3 cellular contexts compared by ENCODE assay signal in genomic region chr7:157272351-157273207, GRCh38.
TF ChIP-seq lines count a peak whose summit lies in the region.

No MANE protein-coding gene starts in this region.

TF ChIP-seq in A549, 52 proteins besides CTCF, POLR2A, EP300 and RAD21:
- TF ChIP-seq CHD2 (IDR thresholded peaks at IDR 0.05; ENCODE audit: low read length, partially characterized antibody) = no peak
- no peak for TF ChIP-seq E2F6 (IDR thresholded peaks at IDR 0.05; ENCODE audit: borderline replicate concordance, low read depth)

TF ChIP-seq in IMR-90, 13 proteins besides CTCF, POLR2A, EP300 and RAD21:
- TF ChIP-seq RCOR1 (IDR thresholded peaks at IDR 0.05; ENCODE audit: insufficient replicate concordance, low read length) = no peak
- no peak for TF ChIP-seq FOS (IDR thresholded peaks at IDR 0.05; ENCODE audit: low read depth, low read length)
- no peak for TF ChIP-seq MXI1 (IDR thresholded peaks at IDR 0.05; ENCODE audit: borderline replicate concordance, low read depth, low read length)
- TF ChIP-seq CEBPB (IDR thresholded peaks at IDR 0.05; ENCODE audit: low read depth, low read length) = no peak
- TF ChIP-seq, protein P1, sequence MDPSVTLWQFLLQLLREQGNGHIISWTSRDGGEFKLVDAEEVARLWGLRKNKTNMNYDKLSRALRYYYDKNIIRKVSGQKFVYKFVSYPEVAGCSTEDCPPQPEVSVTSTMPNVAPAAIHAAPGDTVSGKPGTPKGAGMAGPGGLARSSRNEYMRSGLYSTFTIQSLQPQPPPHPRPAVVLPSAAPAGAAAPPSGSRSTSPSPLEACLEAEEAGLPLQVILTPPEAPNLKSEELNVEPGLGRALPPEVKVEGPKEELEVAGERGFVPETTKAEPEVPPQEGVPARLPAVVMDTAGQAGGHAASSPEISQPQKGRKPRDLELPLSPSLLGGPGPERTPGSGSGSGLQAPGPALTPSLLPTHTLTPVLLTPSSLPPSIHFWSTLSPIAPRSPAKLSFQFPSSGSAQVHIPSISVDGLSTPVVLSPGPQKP (IDR thresholded peaks at IDR 0.05; ENCODE audit: borderline replicate concordance, low read depth, low read length) = no peak
- TF ChIP-seq CHD1 (IDR thresholded peaks at IDR 0.05; ENCODE audit: low read depth, low read length) = no peak

TF ChIP-seq in H1, 55 proteins besides CTCF, POLR2A, EP300 and RAD21:
- TF ChIP-seq RXRA (IDR thresholded peaks at IDR 0.05; ENCODE audit: insufficient read depth, low read depth, low read length) (no peak), JUN (IDR thresholded peaks at IDR 0.05; ENCODE audit: low read depth, low read length) (no peak), CEBPB (IDR thresholded peaks at IDR 0.05; ENCODE audit: low read depth, low read length) (no peak), BCL11A (IDR thresholded peaks at IDR 0.05; ENCODE audit: low read depth in 2 of 2, low read length in 2 of 2) (no peak), CHD7 (IDR thresholded peaks at IDR 0.05; ENCODE audit: insufficient replicate concordance, low read length) (no peak), NANOG (IDR thresholded peaks at IDR 0.05; ENCODE audit: insufficient read depth, low read depth, low read length, poor library complexity, severe bottlenecking) (no peak), ATF2 (IDR thresholded peaks at IDR 0.05; ENCODE audit: low read length) (no peak), BACH1 (IDR thresholded peaks at IDR 0.05; ENCODE audit: low read length) (no peak), SAP30 (IDR thresholded peaks at IDR 0.05; ENCODE audit: insufficient read depth, insufficient replicate concordance, low read length) (no peak), POLR2AphosphoS5 (IDR thresholded peaks at IDR 0.05; ENCODE audit: low read depth, low read length) (no peak), MAFK (IDR thresholded peaks at IDR 0.05; ENCODE audit: low read depth, low read length) (no peak), ASH2L (IDR thresholded peaks at IDR 0.05; ENCODE audit: low read length) (no peak)
